ENCODE assay signal across 8 cellular contexts in the genomic region with DNA sequence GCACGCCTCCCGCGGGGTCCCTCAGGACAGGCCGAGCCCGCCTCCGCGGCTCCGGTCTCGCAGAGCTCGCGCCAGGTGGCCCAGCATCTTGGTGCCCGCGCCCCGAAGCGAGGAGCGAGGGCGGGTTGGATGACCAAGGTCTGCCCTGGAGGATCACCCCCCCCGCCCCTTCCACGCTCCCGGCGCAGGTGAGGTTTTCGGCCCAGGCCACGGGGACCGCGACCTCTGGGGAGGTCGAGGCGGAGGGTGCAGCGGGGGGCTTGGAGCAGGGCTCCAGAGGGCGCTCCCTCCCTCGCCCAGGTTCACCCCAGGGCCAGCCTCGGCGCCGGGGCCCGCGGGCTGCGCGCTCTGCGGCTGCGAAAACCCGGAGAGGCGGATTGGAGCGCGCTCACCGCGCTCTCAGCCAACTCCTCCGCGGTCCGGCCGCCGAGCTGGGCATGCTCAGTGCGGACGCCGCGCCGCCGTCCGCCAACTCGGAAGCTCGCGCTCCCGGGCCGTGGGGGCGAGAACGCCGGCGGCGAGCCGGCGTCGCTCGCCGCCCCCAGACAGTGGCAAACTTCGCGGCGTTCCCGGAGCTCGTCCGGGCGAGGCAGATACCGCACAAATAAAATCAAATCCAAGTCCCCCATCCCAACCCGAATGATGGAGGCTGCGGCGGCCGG. TPM values are rescaled to one million over a fixed set of nuclear protein-coding genes. Genes with fewer than 3 reads are reported as not detected.
DNase-seq lines count a peak whose midpoint lies in the region; ATAC-seq and TF ChIP-seq lines count a peak whose summit lies in the region.

A gene with protein sequence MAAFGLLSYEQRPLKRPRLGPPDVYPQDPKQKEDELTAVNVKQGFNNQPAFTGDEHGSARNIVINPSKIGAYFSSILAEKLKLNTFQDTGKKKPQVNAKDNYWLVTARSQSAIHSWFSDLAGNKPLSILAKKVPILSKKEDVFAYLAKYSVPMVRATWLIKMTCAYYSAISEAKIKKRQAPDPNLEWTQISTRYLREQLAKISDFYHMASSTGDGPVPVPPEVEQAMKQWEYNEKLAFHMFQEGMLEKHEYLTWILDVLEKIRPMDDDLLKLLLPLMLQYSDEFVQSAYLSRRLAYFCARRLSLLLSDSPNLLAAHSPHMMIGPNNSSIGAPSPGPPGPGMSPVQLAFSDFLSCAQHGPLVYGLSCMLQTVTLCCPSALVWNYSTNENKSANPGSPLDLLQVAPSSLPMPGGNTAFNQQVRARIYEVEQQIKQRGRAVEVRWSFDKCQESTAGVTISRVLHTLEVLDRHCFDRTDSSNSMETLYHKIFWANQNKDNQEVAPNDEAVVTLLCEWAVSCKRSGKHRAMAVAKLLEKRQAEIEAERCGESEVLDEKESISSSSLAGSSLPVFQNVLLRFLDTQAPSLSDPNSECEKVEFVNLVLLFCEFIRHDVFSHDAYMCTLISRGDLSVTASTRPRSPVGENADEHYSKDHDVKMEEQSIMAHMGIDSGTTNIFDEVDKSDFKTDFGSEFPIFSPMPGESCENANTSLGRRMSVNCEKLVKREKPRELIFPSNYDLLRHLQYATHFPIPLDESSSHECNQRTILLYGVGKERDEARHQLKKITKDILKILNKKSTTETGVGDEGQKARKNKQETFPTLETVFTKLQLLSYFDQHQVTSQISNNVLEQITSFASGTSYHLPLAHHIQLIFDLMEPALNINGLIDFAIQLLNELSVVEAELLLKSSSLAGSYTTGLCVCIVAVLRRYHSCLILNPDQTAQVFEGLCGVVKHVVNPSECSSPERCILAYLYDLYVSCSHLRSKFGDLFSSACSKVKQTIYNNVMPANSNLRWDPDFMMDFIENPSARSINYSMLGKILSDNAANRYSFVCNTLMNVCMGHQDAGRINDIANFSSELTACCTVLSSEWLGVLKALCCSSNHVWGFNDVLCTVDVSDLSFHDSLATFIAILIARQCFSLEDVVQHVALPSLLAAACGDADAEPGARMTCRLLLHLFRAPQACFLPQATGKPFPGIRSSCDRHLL (N-terminal part only) (plus strand): TSS at position 438 of the 662 bp plus-strand sequence. CDS start 1,263 bp downstream, outside the sequence.

- H3K9me3 Mint-ChIP-seq in activated CD4-positive, alpha-beta memory T cell treated with anti-CD3 and anti-CD28 coated beads, Interleukin-2, amount 10 ng/mL, durations not matched to agents 7 days and 5 days, result no peaks in the 10 kb centered on the region
- no peaks in the 10 kb centered on the region for H3K9me3 Mint-ChIP-seq in memory B cell

- no peak within 1 kb of the TSS for H3K27ac ChIP-seq in AG04450 (ENCODE audit: low read depth, low read length)

- peaks cover 35% of the 10 kb centered on the region for H3K27me3 ChIP-seq in AG04450 (ENCODE audit: control insufficient read depth, insufficient read depth, low read length)
- no peaks in the 10 kb centered on the region for H3K27me3 ChIP-seq in endocrine pancreas (ENCODE audit: control insufficient read depth, insufficient read depth, low read length)

- POLR2A ChIA-PET in AG04450 (lab: Yijun Ruan, JAX), result interaction anchor here (0.6 to 1.9 kb wide), 2 partner anchors 101 to 322 kb away, joined by 3 to 6 read pairs; a partner anchor contains a TSS
- POLR2A ChIA-PET in activated CD4-positive, alpha-beta memory T cell treated with anti-CD3 and anti-CD28 coated beads, Interleukin-2, amount 10 ng/mL, durations not matched to agents 7 days and 5 days (lab: Charles Lee), result interaction anchor here (1.1 to 2.6 kb wide), 2 partner anchors 118 to 323 kb away, joined by 3 to 10 read pairs; a partner anchor contains a TSS

- TF ChIP-seq CTCF in AG04450 (IDR thresholded peaks at IDR 0.05; ENCODE audit: low read depth, low read length), result no peak

- H3K27ac Mint-ChIP-seq in activated CD4-positive, alpha-beta memory T cell treated with anti-CD3 and anti-CD28 coated beads, Interleukin-2, amount 10 ng/mL, durations not matched to agents 7 days and 5 days, result no peak within 1 kb of the TSS
- no peak within 1 kb of the TSS for H3K27ac Mint-ChIP-seq in memory B cell

- H3K9me3 ChIP-seq in AG04450 (ENCODE audit: control insufficient read depth, insufficient read depth, low read length), result peaks cover 3% of the 10 kb centered on the region; the same call in 1 of the 2 replicates
- no peaks in the 10 kb centered on the region for H3K9me3 ChIP-seq in endocrine pancreas (ENCODE audit: control insufficient read depth, low read length)

- peak; percentile 24 for DNase-seq in AG04450 (ENCODE audit: low read depth, low spot score)
- peak; percentile 78 for DNase-seq in NCI-H2196 (lab: John Stamatoyannopoulos, UW; ENCODE audit: unreplicated experiment)
- peak; percentile 63 for DNase-seq in activated CD4-positive, alpha-beta memory T cell treated with anti-CD3 and anti-CD28 coated beads, Interleukin-2, amount 10 ng/mL, durations not matched to agents 7 days and 5 days
- DNase-seq in memory B cell (ENCODE audit: low spot score in 2 of 2), result peak; percentile 32 to 42
- peak; percentile 32 for DNase-seq in stimulated activated CD8-positive, alpha-beta memory T cell treated with anti-CD3 and anti-CD28 coated beads, Interleukin-12 subunit alpha, Interleukin-12 subunit beta, amount 100 ng/mL, for 4 hours (ENCODE audit: low read depth)

- H3K4me1 Mint-ChIP-seq in activated CD4-positive, alpha-beta memory T cell treated with anti-CD3 and anti-CD28 coated beads, Interleukin-2, amount 10 ng/mL, durations not matched to agents 7 days and 5 days, result peaks cover 10% of the 10 kb centered on the region
- H3K4me1 Mint-ChIP-seq in memory B cell, result peaks cover 4% of the 10 kb centered on the region

- no peaks in the 10 kb centered on the region for H3K36me3 Mint-ChIP-seq in activated CD4-positive, alpha-beta memory T cell treated with anti-CD3 and anti-CD28 coated beads, Interleukin-2, amount 10 ng/mL, durations not matched to agents 7 days and 5 days (ENCODE audit: low read depth)
- H3K36me3 Mint-ChIP-seq in memory B cell, result no peaks in the 10 kb centered on the region

- H3K4me1 ChIP-seq in endocrine pancreas (ENCODE audit: control insufficient read depth, insufficient read depth, low read length), result no peaks in the 10 kb centered on the region

- peak within 1 kb of the TSS; percentile 77 for H3K4me3 Mint-ChIP-seq in activated CD4-positive, alpha-beta memory T cell treated with anti-CD3 and anti-CD28 coated beads, Interleukin-2, amount 10 ng/mL, durations not matched to agents 7 days and 5 days
- peak within 1 kb of the TSS; percentile 87 for H3K4me3 Mint-ChIP-seq in memory B cell

- CTCF ChIA-PET in AG04450 (lab: Charles Lee), result interaction anchor here (0.6 to 4.8 kb wide), 11 partner anchors 9 to 378 kb away, joined by 3 to 39 read pairs (median 3); no protein-coding TSS in a partner anchor
- CTCF ChIA-PET in activated CD4-positive, alpha-beta memory T cell treated with anti-CD3 and anti-CD28 coated beads, Interleukin-2, amount 10 ng/mL, durations not matched to agents 7 days and 5 days (lab: Charles Lee), result interaction anchor here (0.5 to 4.3 kb wide), 12 partner anchors 8 to 657 kb away, joined by 3 to 29 read pairs (median 5); a partner anchor contains a TSS

- peak within 1 kb of the TSS; percentile 54 for H3K9ac ChIP-seq in endocrine pancreas (ENCODE audit: control insufficient read depth, insufficient read depth, low read length)

- H3K36me3 ChIP-seq in endocrine pancreas (ENCODE audit: control insufficient read depth, insufficient read depth, low read length), result no peaks in the 10 kb centered on the region

- peaks cover 51% of the 10 kb centered on the region for H3K27me3 Mint-ChIP-seq in activated CD4-positive, alpha-beta memory T cell treated with anti-CD3 and anti-CD28 coated beads, Interleukin-2, amount 10 ng/mL, durations not matched to agents 7 days and 5 days
- peaks cover 19% of the 10 kb centered on the region for H3K27me3 Mint-ChIP-seq in memory B cell

- peak; percentile 54 for ATAC-seq in GM18858 (IDR thresholded peaks at IDR 0.05; ENCODE audit: unreplicated experiment)
- peak; percentile 62 for ATAC-seq in HG03095 (IDR thresholded peaks at IDR 0.05; ENCODE audit: unreplicated experiment)
- peak; percentile 49 for ATAC-seq in memory B cell (ENCODE audit: low read depth)

- peak within 1 kb of the TSS; percentile 60 for H3K4me3 ChIP-seq in AG04450 (ENCODE audit: low read depth, low read length)
- peak within 1 kb of the TSS; percentile 27 for H3K4me3 ChIP-seq in endocrine pancreas (ENCODE audit: control insufficient read depth, insufficient read depth, low read length)

RNA-seq across cellular contexts. Expression of the gene that starts here (rescaled TPM):
- polyA plus RNA-seq in AG04450 (2011; rRNA removed), result 0.17 and 0.26 TPM in 2 replicates
- 1.2 and 1.4 TPM in 2 replicates for polyA minus RNA-seq in AG04450 (2011; rRNA and poly(A)+ RNA removed)
- 1 to 10 TPM; 1.6 TPM for total RNA-seq in activated CD4-positive, alpha-beta memory T cell treated with anti-CD3 and anti-CD28 coated beads, Interleukin-2, amount 10 ng/mL, durations not matched to agents 7 days and 5 days

Comparison
In these comparisons a context has a peak if more than half of its experiments do, and no peak if none do; other contexts are left out.
1. DNase-seq: peak in every context shown above with its lines; median percentile 78 in NCI-H2196; 63 in activated CD4-positive, alpha-beta memory T cell treated with anti-CD3 and anti-CD28 coated beads, Interleukin-2, amount 10 ng/mL, durations not matched to agents 7 days and 5 days; 37 in memory B cell; 32 in stimulated activated CD8-positive, alpha-beta memory T cell treated with anti-CD3 and anti-CD28 coated beads, Interleukin-12 subunit alpha, Interleukin-12 subunit beta, amount 100 ng/mL, for 4 hours; 24 in AG04450.